1 cellular context compared by ENCODE assay signal in the genomic region with DNA sequence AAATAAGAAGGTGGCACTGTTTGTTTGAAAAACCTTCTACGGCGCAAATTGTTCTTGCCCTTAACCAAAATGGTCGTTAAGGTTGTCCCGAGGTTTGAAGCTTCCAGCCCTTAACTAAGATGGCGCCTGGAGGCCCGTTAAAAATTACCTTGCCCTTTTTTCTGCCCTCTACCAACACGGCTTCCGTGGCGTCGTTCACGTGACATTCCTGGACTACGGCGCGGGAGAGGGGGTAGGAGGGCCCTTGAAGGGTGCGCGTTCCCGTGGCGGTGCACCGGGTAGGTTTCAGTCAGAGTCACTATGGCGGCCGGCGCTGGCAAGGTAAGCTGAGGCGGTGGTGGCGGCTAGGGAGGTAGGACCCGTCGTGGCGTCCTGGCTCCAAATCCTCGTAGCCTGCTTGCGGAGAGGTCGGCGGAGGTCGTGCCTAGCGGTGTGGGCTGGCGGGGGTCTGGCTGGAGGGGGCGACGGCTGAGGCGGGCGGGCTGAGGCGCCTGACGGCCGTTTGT.
TF ChIP-seq lines count a peak whose summit lies in the region.

A gene with protein sequence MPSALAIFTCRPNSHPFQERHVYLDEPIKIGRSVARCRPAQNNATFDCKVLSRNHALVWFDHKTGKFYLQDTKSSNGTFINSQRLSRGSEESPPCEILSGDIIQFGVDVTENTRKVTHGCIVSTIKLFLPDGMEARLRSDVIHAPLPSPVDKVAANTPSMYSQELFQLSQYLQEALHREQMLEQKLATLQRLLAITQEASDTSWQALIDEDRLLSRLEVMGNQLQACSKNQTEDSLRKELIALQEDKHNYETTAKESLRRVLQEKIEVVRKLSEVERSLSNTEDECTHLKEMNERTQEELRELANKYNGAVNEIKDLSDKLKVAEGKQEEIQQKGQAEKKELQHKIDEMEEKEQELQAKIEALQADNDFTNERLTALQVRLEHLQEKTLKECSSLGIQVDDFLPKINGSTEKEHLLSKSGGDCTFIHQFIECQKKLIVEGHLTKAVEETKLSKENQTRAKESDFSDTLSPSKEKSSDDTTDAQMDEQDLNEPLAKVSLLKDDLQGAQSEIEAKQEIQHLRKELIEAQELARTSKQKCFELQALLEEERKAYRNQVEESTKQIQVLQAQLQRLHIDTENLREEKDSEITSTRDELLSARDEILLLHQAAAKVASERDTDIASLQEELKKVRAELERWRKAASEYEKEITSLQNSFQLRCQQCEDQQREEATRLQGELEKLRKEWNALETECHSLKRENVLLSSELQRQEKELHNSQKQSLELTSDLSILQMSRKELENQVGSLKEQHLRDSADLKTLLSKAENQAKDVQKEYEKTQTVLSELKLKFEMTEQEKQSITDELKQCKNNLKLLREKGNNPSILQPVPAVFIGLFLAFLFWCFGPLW (plus strand): TSS at position 288 of the 506 bp plus-strand sequence. CDS start 1,343 bp downstream, outside the sequence.

TF ChIP-seq in K562, 482 proteins besides CTCF, POLR2A, EP300 and RAD21 (continued from another document and continues in another):
- no peak for TF ChIP-seq PATZ1 (CRISPR knock-in tag; IDR thresholded peaks at IDR 0.05; ENCODE audit: borderline replicate concordance)
- TF ChIP-seq RFX7 (CRISPR knock-in tag; IDR thresholded peaks at IDR 0.05): no peak
- 0 out of 2 replicates have a peak, but pooled peaks have one; percentile 12 for TF ChIP-seq ESRRA (IDR thresholded peaks at IDR 0.05; ENCODE audit: borderline replicate concordance, low read depth)
- TF ChIP-seq, protein P1, sequence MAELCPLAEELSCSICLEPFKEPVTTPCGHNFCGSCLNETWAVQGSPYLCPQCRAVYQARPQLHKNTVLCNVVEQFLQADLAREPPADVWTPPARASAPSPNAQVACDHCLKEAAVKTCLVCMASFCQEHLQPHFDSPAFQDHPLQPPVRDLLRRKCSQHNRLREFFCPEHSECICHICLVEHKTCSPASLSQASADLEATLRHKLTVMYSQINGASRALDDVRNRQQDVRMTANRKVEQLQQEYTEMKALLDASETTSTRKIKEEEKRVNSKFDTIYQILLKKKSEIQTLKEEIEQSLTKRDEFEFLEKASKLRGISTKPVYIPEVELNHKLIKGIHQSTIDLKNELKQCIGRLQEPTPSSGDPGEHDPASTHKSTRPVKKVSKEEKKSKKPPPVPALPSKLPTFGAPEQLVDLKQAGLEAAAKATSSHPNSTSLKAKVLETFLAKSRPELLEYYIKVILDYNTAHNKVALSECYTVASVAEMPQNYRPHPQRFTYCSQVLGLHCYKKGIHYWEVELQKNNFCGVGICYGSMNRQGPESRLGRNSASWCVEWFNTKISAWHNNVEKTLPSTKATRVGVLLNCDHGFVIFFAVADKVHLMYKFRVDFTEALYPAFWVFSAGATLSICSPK (IDR thresholded peaks at IDR 0.05; ENCODE audit: borderline replicate concordance): no peak
- TF ChIP-seq ZBTB11 (CRISPR knock-in tag; IDR thresholded peaks at IDR 0.05): peak in 1 of 3 experiments; percentile 80; a peak in 2 of 6 replicates
- peak; percentile 53; the same call in 1 of the 2 replicates for TF ChIP-seq ZNF239 (CRISPR knock-in tag; IDR thresholded peaks at IDR 0.05)
- TF ChIP-seq USF2 (CRISPR knock-in tag; IDR thresholded peaks at IDR 0.05): peak; percentile 98
- no peak for TF ChIP-seq RBM39 (optimal IDR thresholded peaks at IDR 0.05; ENCODE audit: low read depth, low read length)
- no peak for TF ChIP-seq ZNF217 (CRISPR knock-in tag; IDR thresholded peaks at IDR 0.05)
- TF ChIP-seq ASH1L (IDR thresholded peaks at IDR 0.05; ENCODE audit: borderline replicate concordance, low read depth, partially characterized antibody): peak; percentile 55
- TF ChIP-seq TBP (optimal IDR thresholded peaks at IDR 0.05; ENCODE audit: low read depth, low read length): peak; percentile 88
- no peak for TF ChIP-seq HMBOX1 (IDR thresholded peaks at IDR 0.05)
- TF ChIP-seq SAFB2 (IDR thresholded peaks at IDR 0.05; ENCODE audit: borderline replicate concordance, low read depth, low read length, severe bottlenecking): no peak
- no peak for TF ChIP-seq ZNF445 (CRISPR knock-in tag; IDR thresholded peaks at IDR 0.05; ENCODE audit: low read depth)
- no peak for TF ChIP-seq ZNF140 (CRISPR knock-in tag; IDR thresholded peaks at IDR 0.05)
- TF ChIP-seq NR3C1 (CRISPR knock-in tag; IDR thresholded peaks at IDR 0.05): no peak
- TF ChIP-seq, protein P2, sequence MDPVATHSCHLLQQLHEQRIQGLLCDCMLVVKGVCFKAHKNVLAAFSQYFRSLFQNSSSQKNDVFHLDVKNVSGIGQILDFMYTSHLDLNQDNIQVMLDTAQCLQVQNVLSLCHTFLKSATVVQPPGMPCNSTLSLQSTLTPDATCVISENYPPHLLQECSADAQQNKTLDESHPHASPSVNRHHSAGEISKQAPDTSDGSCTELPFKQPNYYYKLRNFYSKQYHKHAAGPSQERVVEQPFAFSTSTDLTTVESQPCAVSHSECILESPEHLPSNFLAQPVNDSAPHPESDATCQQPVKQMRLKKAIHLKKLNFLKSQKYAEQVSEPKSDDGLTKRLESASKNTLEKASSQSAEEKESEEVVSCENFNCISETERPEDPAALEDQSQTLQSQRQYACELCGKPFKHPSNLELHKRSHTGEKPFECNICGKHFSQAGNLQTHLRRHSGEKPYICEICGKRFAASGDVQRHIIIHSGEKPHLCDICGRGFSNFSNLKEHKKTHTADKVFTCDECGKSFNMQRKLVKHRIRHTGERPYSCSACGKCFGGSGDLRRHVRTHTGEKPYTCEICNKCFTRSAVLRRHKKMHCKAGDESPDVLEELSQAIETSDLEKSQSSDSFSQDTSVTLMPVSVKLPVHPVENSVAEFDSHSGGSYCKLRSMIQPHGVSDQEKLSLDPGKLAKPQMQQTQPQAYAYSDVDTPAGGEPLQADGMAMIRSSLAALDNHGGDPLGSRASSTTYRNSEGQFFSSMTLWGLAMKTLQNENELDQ (CRISPR knock-in tag; IDR thresholded peaks at IDR 0.05; ENCODE audit: borderline replicate concordance): no peak
- peak; percentile 55; the same call in 1 of the 2 replicates for TF ChIP-seq CREB1 (IDR thresholded peaks at IDR 0.05)
- TF ChIP-seq CREB1 (CRISPR knock-in tag; IDR thresholded peaks at IDR 0.05): peak; percentile 61
- no peak for TF ChIP-seq TRIM24 (IDR thresholded peaks at IDR 0.05)
- no peak for TF ChIP-seq ZNF212 (CRISPR knock-in tag; IDR thresholded peaks at IDR 0.05)
- no peak for TF ChIP-seq ZNF436 (CRISPR knock-in tag; IDR thresholded peaks at IDR 0.05)
- TF ChIP-seq CSDE1 (IDR thresholded peaks at IDR 0.05): peak in 1 of 2 experiments; percentile 99; a peak in 2 of 4 replicates
- TF ChIP-seq MIER1 (IDR thresholded peaks at IDR 0.05; ENCODE audit: low read depth): no peak
- TF ChIP-seq SRSF7 (optimal IDR thresholded peaks at IDR 0.05; ENCODE audit: low read depth, low read length): no peak
- peak; percentile 89 for TF ChIP-seq DIDO1 (tag; IDR thresholded peaks at IDR 0.05; ENCODE audit: low read depth)
- no peak for TF ChIP-seq ETV5 (CRISPR knock-in tag; IDR thresholded peaks at IDR 0.05; ENCODE audit: low read depth)
- TF ChIP-seq, protein P3, sequence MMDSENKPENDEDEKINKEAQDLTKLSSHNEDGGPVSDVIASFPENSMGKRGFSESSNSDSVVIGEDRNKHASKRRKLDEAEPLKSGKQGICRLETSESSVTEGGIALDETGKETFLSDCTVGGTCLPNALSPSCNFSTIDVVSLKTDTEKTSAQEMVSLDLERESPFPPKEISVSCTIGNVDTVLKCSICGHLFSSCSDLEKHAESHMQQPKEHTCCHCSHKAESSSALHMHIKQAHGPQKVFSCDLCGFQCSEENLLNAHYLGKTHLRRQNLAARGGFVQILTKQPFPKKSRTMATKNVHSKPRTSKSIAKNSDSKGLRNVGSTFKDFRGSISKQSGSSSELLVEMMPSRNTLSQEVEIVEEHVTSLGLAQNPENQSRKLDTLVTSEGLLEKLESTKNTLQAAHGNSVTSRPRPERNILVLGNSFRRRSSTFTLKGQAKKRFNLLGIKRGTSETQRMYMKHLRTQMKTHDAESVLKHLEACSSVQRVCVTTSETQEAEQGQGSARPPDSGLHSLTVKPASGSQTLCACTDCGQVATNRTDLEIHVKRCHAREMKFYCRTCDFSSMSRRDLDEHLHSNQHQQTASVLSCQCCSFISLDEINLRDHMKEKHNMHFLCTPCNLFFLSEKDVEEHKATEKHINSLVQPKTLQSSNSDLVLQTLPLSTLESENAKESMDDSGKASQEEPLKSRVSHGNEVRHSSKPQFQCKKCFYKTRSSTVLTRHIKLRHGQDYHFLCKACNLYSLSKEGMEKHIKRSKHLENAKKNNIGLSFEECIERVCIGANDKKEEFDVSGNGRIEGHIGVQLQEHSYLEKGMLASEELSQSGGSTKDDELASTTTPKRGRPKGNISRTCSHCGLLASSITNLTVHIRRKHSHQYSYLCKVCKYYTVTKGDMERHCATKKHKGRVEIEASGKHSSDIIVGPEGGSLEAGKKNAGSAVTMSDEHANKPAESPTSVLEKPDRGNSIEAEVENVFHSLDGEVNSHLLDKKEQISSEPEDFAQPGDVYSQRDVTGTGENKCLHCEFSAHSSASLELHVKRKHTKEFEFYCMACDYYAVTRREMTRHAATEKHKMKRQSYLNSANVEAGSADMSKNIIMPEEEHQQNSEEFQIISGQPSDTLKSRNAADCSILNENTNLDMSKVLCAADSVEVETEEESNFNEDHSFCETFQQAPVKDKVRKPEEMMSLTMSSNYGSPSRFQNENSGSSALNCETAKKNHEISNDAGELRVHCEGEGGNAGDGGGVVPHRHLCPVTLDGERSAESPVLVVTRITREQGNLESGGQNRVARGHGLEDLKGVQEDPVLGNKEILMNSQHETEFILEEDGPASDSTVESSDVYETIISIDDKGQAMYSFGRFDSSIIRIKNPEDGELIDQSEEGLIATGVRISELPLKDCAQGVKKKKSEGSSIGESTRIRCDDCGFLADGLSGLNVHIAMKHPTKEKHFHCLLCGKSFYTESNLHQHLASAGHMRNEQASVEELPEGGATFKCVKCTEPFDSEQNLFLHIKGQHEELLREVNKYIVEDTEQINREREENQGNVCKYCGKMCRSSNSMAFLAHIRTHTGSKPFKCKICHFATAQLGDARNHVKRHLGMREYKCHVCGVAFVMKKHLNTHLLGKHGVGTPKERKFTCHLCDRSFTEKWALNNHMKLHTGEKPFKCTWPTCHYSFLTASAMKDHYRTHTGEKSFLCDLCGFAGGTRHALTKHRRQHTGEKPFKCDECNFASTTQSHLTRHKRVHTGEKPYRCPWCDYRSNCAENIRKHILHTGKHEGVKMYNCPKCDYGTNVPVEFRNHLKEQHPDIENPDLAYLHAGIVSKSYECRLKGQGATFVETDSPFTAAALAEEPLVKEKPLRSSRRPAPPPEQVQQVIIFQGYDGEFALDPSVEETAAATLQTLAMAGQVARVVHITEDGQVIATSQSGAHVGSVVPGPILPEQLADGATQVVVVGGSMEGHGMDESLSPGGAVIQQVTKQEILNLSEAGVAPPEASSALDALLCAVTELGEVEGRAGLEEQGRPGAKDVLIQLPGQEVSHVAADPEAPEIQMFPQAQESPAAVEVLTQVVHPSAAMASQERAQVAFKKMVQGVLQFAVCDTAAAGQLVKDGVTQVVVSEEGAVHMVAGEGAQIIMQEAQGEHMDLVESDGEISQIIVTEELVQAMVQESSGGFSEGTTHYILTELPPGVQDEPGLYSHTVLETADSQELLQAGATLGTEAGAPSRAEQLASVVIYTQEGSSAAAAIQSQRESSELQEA (IDR thresholded peaks at IDR 0.05; ENCODE audit: low read depth): peak; percentile 95
- TF ChIP-seq DDX20 (tag; IDR thresholded peaks at IDR 0.05; ENCODE audit: low read depth): peak; percentile 73; the same call in 1 of the 2 replicates
- no peak for TF ChIP-seq HDAC2 (IDR thresholded peaks at IDR 0.05)
